1 cellular context compared by ENCODE assay signal in the genomic region with DNA sequence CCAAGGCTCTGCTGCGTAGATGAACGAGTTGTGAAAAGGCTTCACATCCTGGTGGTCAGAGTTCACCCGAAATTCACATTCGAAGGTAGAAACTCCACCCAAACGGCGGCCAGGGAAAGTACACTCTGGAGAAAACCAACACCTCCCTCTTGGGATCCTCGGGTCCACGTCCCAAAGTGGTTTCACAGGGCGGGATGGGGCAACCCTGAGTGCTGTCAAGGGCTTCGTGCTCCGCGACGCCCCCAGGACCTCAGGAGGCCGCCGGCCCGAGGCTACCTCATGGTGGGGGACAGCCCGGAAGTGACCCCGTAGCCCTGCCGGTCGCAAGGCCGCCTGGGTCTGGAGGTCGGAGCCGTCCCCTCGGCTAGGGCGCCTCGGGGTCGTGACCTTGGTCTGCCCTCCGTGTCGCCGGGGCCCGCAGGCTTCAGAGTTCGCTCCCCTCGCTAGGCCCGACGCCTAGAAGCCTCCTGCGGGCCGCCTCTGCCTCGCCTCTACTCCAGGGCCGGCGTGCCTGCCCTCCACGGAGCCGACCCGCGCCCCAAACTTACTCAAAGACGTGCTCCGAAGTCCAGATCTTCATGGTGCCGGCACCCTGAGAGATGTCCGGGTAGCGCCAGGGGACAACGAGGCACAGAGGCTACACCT.
TF ChIP-seq lines count a peak whose summit lies in the region.

A gene (minus strand): TSS at position 636 of the 645 bp plus-strand sequence. CDS start 56 bp downstream, at position 580.

TF ChIP-seq in K562, 482 proteins besides CTCF, POLR2A, EP300 and RAD21 (continued from another document and continues in another):
- TF ChIP-seq, protein P1, sequence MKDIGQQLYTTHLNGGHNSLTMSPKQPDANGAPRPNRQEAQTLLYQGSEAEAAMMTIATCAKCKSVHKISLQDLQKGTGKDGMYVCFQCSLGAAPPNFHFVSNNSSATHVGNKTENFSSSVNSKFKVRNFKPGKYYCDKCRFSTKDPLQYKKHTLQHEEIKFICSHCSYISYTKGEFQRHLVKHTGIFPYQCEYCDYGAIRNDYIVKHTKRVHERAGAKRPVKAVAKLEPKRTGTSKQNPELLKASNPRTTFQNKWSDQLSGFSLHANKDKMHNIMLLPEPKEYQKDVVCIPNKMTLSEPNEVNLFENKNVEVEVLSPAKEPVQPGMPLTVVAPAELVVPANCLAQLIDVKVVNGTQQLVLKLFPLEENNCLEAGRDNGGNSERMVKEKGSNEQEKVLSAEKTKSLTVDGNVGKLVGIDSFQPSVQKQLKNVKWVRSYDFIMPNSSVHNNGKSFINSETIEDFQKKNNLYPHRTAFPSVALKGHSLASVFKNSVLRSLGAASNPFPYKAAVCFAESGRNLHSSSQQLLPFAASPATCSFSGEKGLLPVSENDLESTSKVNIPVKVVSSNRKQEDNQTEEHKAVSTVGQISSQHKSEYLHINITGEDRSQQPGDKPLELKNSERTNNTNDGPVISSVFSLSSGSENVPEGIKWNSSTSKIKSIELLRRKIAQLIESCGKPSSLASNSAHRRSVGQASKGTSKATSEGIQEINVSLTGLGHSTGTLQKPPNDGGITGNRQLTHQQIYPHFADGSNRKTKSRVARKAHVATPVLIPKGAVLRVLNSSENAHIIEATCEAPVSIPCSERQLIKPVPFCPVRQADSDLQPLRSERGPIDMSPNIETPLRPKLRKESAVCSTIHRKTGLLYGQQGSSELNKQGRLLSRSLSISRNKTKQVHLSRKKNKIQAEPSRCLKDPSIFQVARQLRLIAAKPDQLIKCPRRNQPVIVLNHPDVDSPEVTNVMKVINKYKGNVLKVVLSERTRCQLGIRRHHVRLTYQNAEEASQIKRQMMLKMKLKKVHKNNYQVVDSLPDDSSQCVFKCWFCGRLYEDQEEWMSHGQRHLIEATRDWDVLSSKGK (CRISPR knock-in tag; IDR thresholded peaks at IDR 0.05): no peak
- TF ChIP-seq TRIM24 (IDR thresholded peaks at IDR 0.05) (peak; percentile 72 to 89; a peak in 3 of 4 replicates), FOXP1 (CRISPR knock-in tag; IDR thresholded peaks at IDR 0.05) (peak; percentile 89), TEAD4 (IDR thresholded peaks at IDR 0.05; ENCODE audit: low read length) (no peak), TEAD4 (CRISPR knock-in tag; IDR thresholded peaks at IDR 0.05; ENCODE audit: borderline replicate concordance) (peak; percentile 59; the same call in 1 of the 2 replicates), NFYB (IDR thresholded peaks at IDR 0.05; ENCODE audit: extremely low read depth, insufficient read length) (no peak), JUNB (CRISPR knock-in tag; conservative IDR thresholded peaks at IDR 0.05) (no peak), NBN (IDR thresholded peaks at IDR 0.05; ENCODE audit: low read depth) (no peak), KDM5B (IDR thresholded peaks at IDR 0.05; ENCODE audit: insufficient replicate concordance, low read depth, low read length) (peak; percentile 17), SMAD1 (IDR thresholded peaks at IDR 0.05; ENCODE audit: low read depth, low read length, partially characterized antibody) (no peak), SREBF2 (CRISPR knock-in tag; IDR thresholded peaks at IDR 0.05) (no peak), FOXK1 (CRISPR knock-in tag; IDR thresholded peaks at IDR 0.05; ENCODE audit: borderline replicate concordance) (peak; percentile 95), MYBL2 (IDR thresholded peaks at IDR 0.05; ENCODE audit: low read depth) (no peak), MYBL2 (CRISPR knock-in tag; IDR thresholded peaks at IDR 0.05; ENCODE audit: borderline replicate concordance) (no peak), POLR2AphosphoS2 (IDR thresholded peaks at IDR 0.05; ENCODE audit: low read length) (no peak), WHSC1 (IDR thresholded peaks at IDR 0.05; ENCODE audit: low read length) (no peak), CREBBP (IDR thresholded peaks at IDR 0.05; ENCODE audit: low read depth, low read length) (no peak), LARP7 (IDR thresholded peaks at IDR 0.05) (no peak), CBFA2T2 (conservative IDR thresholded peaks at IDR 0.05) (no peak), GTF2E2 (tag; IDR thresholded peaks at IDR 0.05) (no peak), SRF (CRISPR knock-in tag; IDR thresholded peaks at IDR 0.05) (no peak; a peak in 1 of 4 replicates), BRD4 (IDR thresholded peaks at IDR 0.05) (peak; percentile 48; the same call in 1 of the 2 replicates), ERF (CRISPR knock-in tag; IDR thresholded peaks at IDR 0.05) (no peak), DMBX1 (CRISPR knock-in tag; IDR thresholded peaks at IDR 0.05; ENCODE audit: borderline replicate concordance) (0 out of 2 replicates have a peak, but pooled peaks have one; percentile 38), RBM22 (IDR thresholded peaks at IDR 0.05; ENCODE audit: low read depth, low read length, poor library complexity, severe bottlenecking) (no peak), ZBTB7A (IDR thresholded peaks at IDR 0.05; ENCODE audit: borderline replicate concordance, control insufficient read depth, low read depth, low read length) (peak; percentile 74), ZNF140 (CRISPR knock-in tag; IDR thresholded peaks at IDR 0.05) (no peak), ETS2 (tag; IDR thresholded peaks at IDR 0.05; ENCODE audit: borderline replicate concordance, poor library complexity, severe bottlenecking) (no peak), POLR3G (IDR thresholded peaks at IDR 0.05; ENCODE audit: extremely low read depth, insufficient read length, insufficient replicate concordance) (no peak)
- TF ChIP-seq, protein P2, sequence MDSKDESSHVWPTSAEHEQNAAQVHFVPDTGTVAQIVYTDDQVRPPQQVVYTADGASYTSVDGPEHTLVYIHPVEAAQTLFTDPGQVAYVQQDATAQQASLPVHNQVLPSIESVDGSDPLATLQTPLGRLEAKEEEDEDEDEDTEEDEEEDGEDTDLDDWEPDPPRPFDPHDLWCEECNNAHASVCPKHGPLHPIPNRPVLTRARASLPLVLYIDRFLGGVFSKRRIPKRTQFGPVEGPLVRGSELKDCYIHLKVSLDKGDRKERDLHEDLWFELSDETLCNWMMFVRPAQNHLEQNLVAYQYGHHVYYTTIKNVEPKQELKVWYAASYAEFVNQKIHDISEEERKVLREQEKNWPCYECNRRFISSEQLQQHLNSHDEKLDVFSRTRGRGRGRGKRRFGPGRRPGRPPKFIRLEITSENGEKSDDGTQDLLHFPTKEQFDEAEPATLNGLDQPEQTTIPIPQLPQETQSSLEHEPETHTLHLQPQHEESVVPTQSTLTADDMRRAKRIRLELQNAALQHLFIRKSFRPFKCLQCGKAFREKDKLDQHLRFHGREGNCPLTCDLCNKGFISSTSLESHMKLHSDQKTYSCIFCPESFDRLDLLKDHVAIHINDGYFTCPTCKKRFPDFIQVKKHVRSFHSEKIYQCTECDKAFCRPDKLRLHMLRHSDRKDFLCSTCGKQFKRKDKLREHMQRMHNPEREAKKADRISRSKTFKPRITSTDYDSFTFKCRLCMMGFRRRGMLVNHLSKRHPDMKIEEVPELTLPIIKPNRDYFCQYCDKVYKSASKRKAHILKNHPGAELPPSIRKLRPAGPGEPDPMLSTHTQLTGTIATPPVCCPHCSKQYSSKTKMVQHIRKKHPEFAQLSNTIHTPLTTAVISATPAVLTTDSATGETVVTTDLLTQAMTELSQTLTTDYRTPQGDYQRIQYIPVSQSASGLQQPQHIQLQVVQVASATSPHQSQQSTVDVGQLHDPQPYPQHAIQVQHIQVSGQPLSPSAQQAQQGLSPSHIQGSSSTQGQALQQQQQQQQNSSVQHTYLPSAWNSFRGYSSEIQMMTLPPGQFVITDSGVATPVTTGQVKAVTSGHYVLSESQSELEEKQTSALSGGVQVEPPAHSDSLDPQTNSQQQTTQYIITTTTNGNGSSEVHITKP (IDR thresholded peaks at IDR 0.05; ENCODE audit: partially characterized antibody): no peak
- TF ChIP-seq, protein P3, sequence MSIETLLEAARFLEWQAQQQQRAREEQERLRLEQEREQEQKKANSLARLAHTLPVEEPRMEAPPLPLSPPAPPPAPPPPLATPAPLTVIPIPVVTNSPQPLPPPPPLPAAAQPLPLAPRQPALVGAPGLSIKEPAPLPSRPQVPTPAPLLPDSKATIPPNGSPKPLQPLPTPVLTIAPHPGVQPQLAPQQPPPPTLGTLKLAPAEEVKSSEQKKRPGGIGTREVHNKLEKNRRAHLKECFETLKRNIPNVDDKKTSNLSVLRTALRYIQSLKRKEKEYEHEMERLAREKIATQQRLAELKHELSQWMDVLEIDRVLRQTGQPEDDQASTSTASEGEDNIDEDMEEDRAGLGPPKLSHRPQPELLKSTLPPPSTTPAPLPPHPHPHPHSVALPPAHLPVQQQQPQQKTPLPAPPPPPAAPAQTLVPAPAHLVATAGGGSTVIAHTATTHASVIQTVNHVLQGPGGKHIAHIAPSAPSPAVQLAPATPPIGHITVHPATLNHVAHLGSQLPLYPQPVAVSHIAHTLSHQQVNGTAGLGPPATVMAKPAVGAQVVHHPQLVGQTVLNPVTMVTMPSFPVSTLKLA (conservative IDR thresholded peaks at IDR 0.05): peak; percentile 56 to 61; a peak in 3 of 4 replicates
- TF ChIP-seq, protein P4, sequence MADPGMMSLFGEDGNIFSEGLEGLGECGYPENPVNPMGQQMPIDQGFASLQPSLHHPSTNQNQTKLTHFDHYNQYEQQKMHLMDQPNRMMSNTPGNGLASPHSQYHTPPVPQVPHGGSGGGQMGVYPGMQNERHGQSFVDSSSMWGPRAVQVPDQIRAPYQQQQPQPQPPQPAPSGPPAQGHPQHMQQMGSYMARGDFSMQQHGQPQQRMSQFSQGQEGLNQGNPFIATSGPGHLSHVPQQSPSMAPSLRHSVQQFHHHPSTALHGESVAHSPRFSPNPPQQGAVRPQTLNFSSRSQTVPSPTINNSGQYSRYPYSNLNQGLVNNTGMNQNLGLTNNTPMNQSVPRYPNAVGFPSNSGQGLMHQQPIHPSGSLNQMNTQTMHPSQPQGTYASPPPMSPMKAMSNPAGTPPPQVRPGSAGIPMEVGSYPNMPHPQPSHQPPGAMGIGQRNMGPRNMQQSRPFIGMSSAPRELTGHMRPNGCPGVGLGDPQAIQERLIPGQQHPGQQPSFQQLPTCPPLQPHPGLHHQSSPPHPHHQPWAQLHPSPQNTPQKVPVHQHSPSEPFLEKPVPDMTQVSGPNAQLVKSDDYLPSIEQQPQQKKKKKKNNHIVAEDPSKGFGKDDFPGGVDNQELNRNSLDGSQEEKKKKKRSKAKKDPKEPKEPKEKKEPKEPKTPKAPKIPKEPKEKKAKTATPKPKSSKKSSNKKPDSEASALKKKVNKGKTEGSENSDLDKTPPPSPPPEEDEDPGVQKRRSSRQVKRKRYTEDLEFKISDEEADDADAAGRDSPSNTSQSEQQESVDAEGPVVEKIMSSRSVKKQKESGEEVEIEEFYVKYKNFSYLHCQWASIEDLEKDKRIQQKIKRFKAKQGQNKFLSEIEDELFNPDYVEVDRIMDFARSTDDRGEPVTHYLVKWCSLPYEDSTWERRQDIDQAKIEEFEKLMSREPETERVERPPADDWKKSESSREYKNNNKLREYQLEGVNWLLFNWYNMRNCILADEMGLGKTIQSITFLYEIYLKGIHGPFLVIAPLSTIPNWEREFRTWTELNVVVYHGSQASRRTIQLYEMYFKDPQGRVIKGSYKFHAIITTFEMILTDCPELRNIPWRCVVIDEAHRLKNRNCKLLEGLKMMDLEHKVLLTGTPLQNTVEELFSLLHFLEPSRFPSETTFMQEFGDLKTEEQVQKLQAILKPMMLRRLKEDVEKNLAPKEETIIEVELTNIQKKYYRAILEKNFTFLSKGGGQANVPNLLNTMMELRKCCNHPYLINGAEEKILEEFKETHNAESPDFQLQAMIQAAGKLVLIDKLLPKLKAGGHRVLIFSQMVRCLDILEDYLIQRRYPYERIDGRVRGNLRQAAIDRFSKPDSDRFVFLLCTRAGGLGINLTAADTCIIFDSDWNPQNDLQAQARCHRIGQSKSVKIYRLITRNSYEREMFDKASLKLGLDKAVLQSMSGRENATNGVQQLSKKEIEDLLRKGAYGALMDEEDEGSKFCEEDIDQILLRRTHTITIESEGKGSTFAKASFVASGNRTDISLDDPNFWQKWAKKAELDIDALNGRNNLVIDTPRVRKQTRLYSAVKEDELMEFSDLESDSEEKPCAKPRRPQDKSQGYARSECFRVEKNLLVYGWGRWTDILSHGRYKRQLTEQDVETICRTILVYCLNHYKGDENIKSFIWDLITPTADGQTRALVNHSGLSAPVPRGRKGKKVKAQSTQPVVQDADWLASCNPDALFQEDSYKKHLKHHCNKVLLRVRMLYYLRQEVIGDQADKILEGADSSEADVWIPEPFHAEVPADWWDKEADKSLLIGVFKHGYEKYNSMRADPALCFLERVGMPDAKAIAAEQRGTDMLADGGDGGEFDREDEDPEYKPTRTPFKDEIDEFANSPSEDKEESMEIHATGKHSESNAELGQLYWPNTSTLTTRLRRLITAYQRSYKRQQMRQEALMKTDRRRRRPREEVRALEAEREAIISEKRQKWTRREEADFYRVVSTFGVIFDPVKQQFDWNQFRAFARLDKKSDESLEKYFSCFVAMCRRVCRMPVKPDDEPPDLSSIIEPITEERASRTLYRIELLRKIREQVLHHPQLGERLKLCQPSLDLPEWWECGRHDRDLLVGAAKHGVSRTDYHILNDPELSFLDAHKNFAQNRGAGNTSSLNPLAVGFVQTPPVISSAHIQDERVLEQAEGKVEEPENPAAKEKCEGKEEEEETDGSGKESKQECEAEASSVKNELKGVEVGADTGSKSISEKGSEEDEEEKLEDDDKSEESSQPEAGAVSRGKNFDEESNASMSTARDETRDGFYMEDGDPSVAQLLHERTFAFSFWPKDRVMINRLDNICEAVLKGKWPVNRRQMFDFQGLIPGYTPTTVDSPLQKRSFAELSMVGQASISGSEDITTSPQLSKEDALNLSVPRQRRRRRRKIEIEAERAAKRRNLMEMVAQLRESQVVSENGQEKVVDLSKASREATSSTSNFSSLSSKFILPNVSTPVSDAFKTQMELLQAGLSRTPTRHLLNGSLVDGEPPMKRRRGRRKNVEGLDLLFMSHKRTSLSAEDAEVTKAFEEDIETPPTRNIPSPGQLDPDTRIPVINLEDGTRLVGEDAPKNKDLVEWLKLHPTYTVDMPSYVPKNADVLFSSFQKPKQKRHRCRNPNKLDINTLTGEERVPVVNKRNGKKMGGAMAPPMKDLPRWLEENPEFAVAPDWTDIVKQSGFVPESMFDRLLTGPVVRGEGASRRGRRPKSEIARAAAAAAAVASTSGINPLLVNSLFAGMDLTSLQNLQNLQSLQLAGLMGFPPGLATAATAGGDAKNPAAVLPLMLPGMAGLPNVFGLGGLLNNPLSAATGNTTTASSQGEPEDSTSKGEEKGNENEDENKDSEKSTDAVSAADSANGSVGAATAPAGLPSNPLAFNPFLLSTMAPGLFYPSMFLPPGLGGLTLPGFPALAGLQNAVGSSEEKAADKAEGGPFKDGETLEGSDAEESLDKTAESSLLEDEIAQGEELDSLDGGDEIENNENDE (IDR thresholded peaks at IDR 0.05; ENCODE audit: low read depth, low read length): no peak
- TF ChIP-seq, protein P5, sequence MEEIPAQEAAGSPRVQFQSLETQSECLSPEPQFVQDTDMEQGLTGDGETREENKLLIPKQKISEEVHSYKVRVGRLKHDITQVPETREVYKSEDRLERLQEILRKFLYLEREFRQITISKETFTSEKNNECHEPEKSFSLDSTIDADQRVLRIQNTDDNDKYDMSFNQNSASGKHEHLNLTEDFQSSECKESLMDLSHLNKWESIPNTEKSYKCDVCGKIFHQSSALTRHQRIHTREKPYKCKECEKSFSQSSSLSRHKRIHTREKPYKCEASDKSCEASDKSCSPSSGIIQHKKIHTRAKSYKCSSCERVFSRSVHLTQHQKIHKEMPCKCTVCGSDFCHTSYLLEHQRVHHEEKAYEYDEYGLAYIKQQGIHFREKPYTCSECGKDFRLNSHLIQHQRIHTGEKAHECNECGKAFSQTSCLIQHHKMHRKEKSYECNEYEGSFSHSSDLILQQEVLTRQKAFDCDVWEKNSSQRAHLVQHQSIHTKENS (CRISPR knock-in tag; IDR thresholded peaks at IDR 0.05): no peak
